Comparison of ENCODE assay signal across 13 cellular contexts in genomic region chr11:134664447-134664846, GRCh38.
DNase-seq lines count a peak whose midpoint lies in the region; ATAC-seq, FAIRE-seq and TF ChIP-seq lines count a peak whose summit lies in the region.
"Had no signal": no experiment of that assay in that cellular context is flagged by ENCODE, and none has a peak within 500 bp of the region (broad histone marks: within the 10 kb centered on the region; RNA-seq: fewer than 3 reads in every experiment).

No MANE protein-coding gene starts in this region.

- no peak overlapping the region for H3K4me3 Mint-ChIP-seq in activated CD8-positive, alpha-beta memory T cell treated with anti-CD3 and anti-CD28 coated beads, Interleukin-2, amount 10 ng/mL, durations not matched to agents 7 days and 5 days
- H3K4me3 Mint-ChIP-seq: CD14-positive monocyte; CD8-positive, alpha-beta memory T cell had no signal

- no peaks in the 10 kb centered on the region for H3K36me3 ChIP-seq in HEK293 (ENCODE audit: control insufficient read depth in 2 of 2, insufficient read depth in 1 of 2, low read length in 2 of 2)
- no peaks in the 10 kb centered on the region for H3K36me3 ChIP-seq in sigmoid colon
- H3K36me3 ChIP-seq in small intestine (ENCODE audit: control insufficient read depth in 2 of 2, insufficient read depth in 2 of 2, low read length in 2 of 2): no peaks in the 10 kb centered on the region
- H3K36me3 ChIP-seq in esophagus squamous epithelium: no peaks in the 10 kb centered on the region

- peak; percentile 24 for DNase-seq in activated CD8-positive, alpha-beta memory T cell treated with anti-CD3 and anti-CD28 coated beads for 24 hours
- DNase-seq in activated CD8-positive, alpha-beta memory T cell treated with anti-CD3 and anti-CD28 coated beads, Interleukin-2, amount 10 ng/mL, durations not matched to agents 7 days and 5 days: no peak
- DNase-seq in lower leg skin (ENCODE audit: low spot score in 2 of 2) (peak; percentile 3 to 45), sigmoid colon (peak; percentile 15), small intestine (no peak), coronary artery (ENCODE audit: low spot score) (no peak), esophagus squamous epithelium (lab: John Stamatoyannopoulos, UW) (no peak)
- DNase-seq: CD8-positive, alpha-beta memory T cell; DMS53; HCEC 1CT had no signal

- H3K27me3 ChIP-seq in sigmoid colon: no peaks in the 10 kb centered on the region
- peaks cover 0 to 4% of the 10 kb centered on the region in 2 donors for H3K27me3 ChIP-seq in small intestine (ENCODE audit: control insufficient read depth in 2 of 2, insufficient read depth in 2 of 2, low read length in 2 of 2)
- no peaks in the 10 kb centered on the region for H3K27me3 ChIP-seq in esophagus squamous epithelium

- H3K9me3 ChIP-seq in HEK293 (ENCODE audit: control insufficient read depth, insufficient read depth, low read depth, low read length): no peaks in the 10 kb centered on the region
- no peaks in the 10 kb centered on the region for H3K9me3 ChIP-seq in sigmoid colon
- H3K9me3 ChIP-seq in small intestine (ENCODE audit: control insufficient read depth, low read depth): no peaks in the 10 kb centered on the region
- no peaks in the 10 kb centered on the region for H3K9me3 ChIP-seq in esophagus squamous epithelium

- no peak for FAIRE-seq in small intestine (lab: Jason Lieb, UNC)

- H3K27ac ChIP-seq in HEK293 (ENCODE audit: extremely low read depth, low read depth, low read length): no peak overlapping the region
- no peak overlapping the region for H3K27ac ChIP-seq in sigmoid colon
- H3K27ac ChIP-seq in small intestine (ENCODE audit: low read depth in 1 of 2, low read length in 1 of 2): no peak overlapping the region
- H3K27ac ChIP-seq in coronary artery: no peak overlapping the region
- H3K27ac ChIP-seq in esophagus squamous epithelium: no peak overlapping the region
- H3K27ac ChIP-seq: 22Rv1 had no signal

- TF ChIP-seq CTCF in HEK293 (tag by site-specific recombination; IDR thresholded peaks at IDR 0.05): no peak
- no peak for TF ChIP-seq CTCF in lower leg skin (IDR thresholded peaks at IDR 0.05)
- no peak for TF ChIP-seq CTCF in sigmoid colon (IDR thresholded peaks at IDR 0.05)
- no peak for TF ChIP-seq CTCF in coronary artery (IDR thresholded peaks at IDR 0.05)
- no peak for TF ChIP-seq CTCF in esophagus squamous epithelium (IDR thresholded peaks at IDR 0.05)

- no peak overlapping the region for H3K4me3 ChIP-seq in HEK293 (ENCODE audit: low read depth, low read length)
- no peak overlapping the region for H3K4me3 ChIP-seq in lower leg skin (ENCODE audit: low read depth, poor library complexity, severe bottlenecking)
- H3K4me3 ChIP-seq in sigmoid colon: no peak overlapping the region
- no peak overlapping the region for H3K4me3 ChIP-seq in small intestine (ENCODE audit: low read depth in 1 of 2, low read length in 2 of 2)
- no peak overlapping the region for H3K4me3 ChIP-seq in coronary artery
- no peak overlapping the region for H3K4me3 ChIP-seq in esophagus squamous epithelium

- H3K27me3 Mint-ChIP-seq in activated CD8-positive, alpha-beta memory T cell treated with anti-CD3 and anti-CD28 coated beads, Interleukin-2, amount 10 ng/mL, durations not matched to agents 7 days and 5 days: no peaks in the 10 kb centered on the region

- POLR2A ChIA-PET in HEK293 (lab: Yijun Ruan, JAX): no interaction called here

- no peaks in the 10 kb centered on the region for H3K4me1 Mint-ChIP-seq in activated CD8-positive, alpha-beta memory T cell treated with anti-CD3 and anti-CD28 coated beads, Interleukin-2, amount 10 ng/mL, durations not matched to agents 7 days and 5 days
- H3K4me1 Mint-ChIP-seq: CD14-positive monocyte; CD8-positive, alpha-beta memory T cell had no signal

- no peaks in the 10 kb centered on the region for H3K36me3 Mint-ChIP-seq in activated CD8-positive, alpha-beta memory T cell treated with anti-CD3 and anti-CD28 coated beads, Interleukin-2, amount 10 ng/mL, durations not matched to agents 7 days and 5 days
- H3K36me3 Mint-ChIP-seq: CD14-positive monocyte; CD8-positive, alpha-beta memory T cell had no signal

- peaks cover 4% of the 10 kb centered on the region for H3K9me3 Mint-ChIP-seq in activated CD8-positive, alpha-beta memory T cell treated with anti-CD3 and anti-CD28 coated beads, Interleukin-2, amount 10 ng/mL, durations not matched to agents 7 days and 5 days (ENCODE audit: low read depth)

- H3K4me1 ChIP-seq in HEK293 (ENCODE audit: control insufficient read depth, insufficient read depth, low read length) (no peaks in the 10 kb centered on the region), sigmoid colon (no peaks in the 10 kb centered on the region), small intestine (ENCODE audit: control insufficient read depth in 2 of 2, insufficient read depth in 1 of 2, low read depth in 1 of 2, low read length in 1 of 2) (no peaks in the 10 kb centered on the region), esophagus squamous epithelium (no peaks in the 10 kb centered on the region)

- TF ChIP-seq EP300 in sigmoid colon (IDR thresholded peaks at IDR 0.05): no peak

- 82 to 95% methylated on average over 14 to 18 of the region's 18 CpGs for whole genome bisulfite sequencing in lower leg skin, 2 donors
- WGBS in sigmoid colon, 2 donors: 88 to 90% methylated on average over 18 of the region's 18 CpGs
- 90 to 95% (median 92%) methylated on average over 14 to 18 of the region's 18 CpGs for WGBS in small intestine, 3 donors
- WGBS in esophagus squamous epithelium, 2 donors: 88% methylated on average over 5 of the region's 18 CpGs; no CpG with 5 or more reads in 1 of the 2 donors

- intact Hi-C loops in lower leg skin (cut with DNase I; ENCODE audit: low total_unique reads) (no loop called here), sigmoid colon (cut with DNase I) (no loop called here), esophagus squamous epithelium (cut with DNase I) (no loop called here)

- no peak for TF ChIP-seq POLR2A in lower leg skin (IDR thresholded peaks at IDR 0.05)
- TF ChIP-seq POLR2A in sigmoid colon (IDR thresholded peaks at IDR 0.05): no peak
- TF ChIP-seq POLR2A in esophagus squamous epithelium (IDR thresholded peaks at IDR 0.05): no peak

- ATAC-seq in activated CD8-positive, alpha-beta memory T cell treated with anti-CD3 and anti-CD28 coated beads, Interleukin-2, amount 10 ng/mL, durations not matched to agents 7 days and 5 days: no peak

- no peak overlapping the region for H3K27ac Mint-ChIP-seq in activated CD8-positive, alpha-beta memory T cell treated with anti-CD3 and anti-CD28 coated beads, Interleukin-2, amount 10 ng/mL, durations not matched to agents 7 days and 5 days

- CTCF ChIA-PET in activated CD8-positive, alpha-beta memory T cell treated with anti-CD3 and anti-CD28 coated beads, Interleukin-2, amount 10 ng/mL, durations not matched to agents 7 days and 5 days (lab: Charles Lee): no interaction called here
- CTCF ChIA-PET in HEK293 (lab: Yijun Ruan, JAX): interaction anchor here (0.6 kb wide), 1 partner anchor 47 kb away, joined by 4 read pairs; no protein-coding TSS in a partner anchor

TF ChIP-seq in HEK293, 187 proteins besides CTCF, POLR2A, EP300 and RAD21:
- TF ChIP-seq ZFHX2 (tag by site-specific recombination; conservative IDR thresholded peaks at IDR 0.05): peak; percentile 35; the same call in 1 of the 2 replicates
- TF ChIP-seq, protein P1, sequence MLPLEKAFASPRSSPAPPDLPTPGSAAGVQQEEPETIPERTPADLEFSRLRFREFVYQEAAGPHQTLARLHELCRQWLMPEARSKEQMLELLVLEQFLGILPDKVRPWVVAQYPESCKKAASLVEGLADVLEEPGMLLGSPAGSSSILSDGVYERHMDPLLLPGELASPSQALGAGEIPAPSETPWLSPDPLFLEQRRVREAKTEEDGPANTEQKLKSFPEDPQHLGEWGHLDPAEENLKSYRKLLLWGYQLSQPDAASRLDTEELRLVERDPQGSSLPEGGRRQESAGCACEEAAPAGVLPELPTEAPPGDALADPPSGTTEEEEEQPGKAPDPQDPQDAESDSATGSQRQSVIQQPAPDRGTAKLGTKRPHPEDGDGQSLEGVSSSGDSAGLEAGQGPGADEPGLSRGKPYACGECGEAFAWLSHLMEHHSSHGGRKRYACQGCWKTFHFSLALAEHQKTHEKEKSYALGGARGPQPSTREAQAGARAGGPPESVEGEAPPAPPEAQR (tag by site-specific recombination; IDR thresholded peaks at IDR 0.05): no peak

Comparison
In these comparisons a context has a peak if more than half of its experiments do, and no peak if none do; other contexts are left out.
1. DNase-seq: peak in activated CD8-positive, alpha-beta memory T cell treated with anti-CD3 and anti-CD28 coated beads for 24 hours (single experiment), lower leg skin (2 of 2) and sigmoid colon (single experiment); none in activated CD8-positive, alpha-beta memory T cell treated with anti-CD3 and anti-CD28 coated beads, Interleukin-2, amount 10 ng/mL, durations not matched to agents 7 days and 5 days (single experiment), small intestine (single experiment), coronary artery (single experiment) and esophagus squamous epithelium (single experiment).